17 cellular contexts compared by ENCODE assay signal in the genomic region with DNA sequence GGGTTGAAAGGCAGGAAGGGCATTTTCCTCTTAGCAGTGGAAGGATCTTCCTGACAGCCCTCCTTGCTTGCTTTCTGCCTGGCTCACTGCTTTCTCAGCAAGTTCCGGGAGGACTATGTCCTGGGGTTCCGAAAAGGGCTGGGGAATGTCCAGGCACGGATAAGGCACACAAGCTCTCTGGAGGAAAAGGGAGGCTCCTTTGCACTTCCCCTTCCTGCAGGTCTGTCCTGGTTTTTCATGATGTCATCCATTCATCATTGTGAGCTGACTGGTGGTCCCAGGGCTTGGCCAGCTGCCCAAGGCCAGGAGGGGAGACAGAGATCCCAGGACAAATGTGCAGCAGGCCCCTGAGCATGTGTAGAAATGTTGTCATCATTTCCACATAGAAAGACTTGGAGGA. TPM values are rescaled to one million over a fixed set of nuclear protein-coding genes. Genes with fewer than 3 reads are reported as not detected.
"Had no signal": no experiment of that assay in that cellular context is flagged by ENCODE, and none has a peak within 500 bp of the region (broad histone marks: within the 10 kb centered on the region; RNA-seq: fewer than 3 reads in every experiment).

No MANE protein-coding gene starts in this region.

- H3K27me3 ChIP-seq: esophagus squamous epithelium, hepatocyte, tibial artery, upper lobe of left lung, uterus had no signal

- H3K4me2 ChIP-seq: hepatocyte had no signal

- H3K4me1 ChIP-seq: esophagus squamous epithelium, tibial artery, uterus had no signal

- H3K36me3 ChIP-seq: esophagus squamous epithelium, tibial artery, upper lobe of left lung, uterus had no signal

- H3K9me3 ChIP-seq: esophagus squamous epithelium, tibial artery, upper lobe of left lung, uterus had no signal

- ATAC-seq: effector memory CD8-positive, alpha-beta T cell; foreskin keratinocyte; left colon; naive thymus-derived CD4-positive, alpha-beta T cell; stimulated activated memory B cell treated with anti-CD40 and anti-IgM and Interleukin-4, amounts not matched to agents 10 μg/mL and 1 μg/mL and 100 μg/mL, for 72 hours had no signal

- DNase-seq: effector memory CD8-positive, alpha-beta T cell; esophagus squamous epithelium; foreskin keratinocyte; kidney; left colon; naive thymus-derived CD4-positive, alpha-beta T cell; nephron progenitor cell; posterior cingulate gyrus; stimulated activated CD4-positive, alpha-beta T cell treated with anti-CD3 and anti-CD28 coated beads, Interleukin-1b, Interleukin-23, amount 100 ng/mL, for 48 hours; stimulated activated CD4-positive, alpha-beta T cell treated with anti-CD3 and anti-CD28 coated beads, Interleukin-4, amount 100 ng/mL, for 24 hours; tibial artery; upper lobe of left lung; uterus had no signal

- H3K4me3 ChIP-seq: esophagus squamous epithelium, hepatocyte, lung, tibial artery, upper lobe of left lung, uterus had no signal

- H2AFZ ChIP-seq: hepatocyte had no signal

- H3K27ac ChIP-seq: esophagus squamous epithelium, foreskin keratinocyte, hepatocyte, tibial artery, upper lobe of left lung, uterus had no signal

RNA-seq across cellular contexts. Expression of gene GARIN1A, which starts 43.0 kb away (rescaled TPM):
- total RNA-seq: epithelial cell of proximal tubule had no signal
- polyA plus RNA-seq: naive thymus-derived CD4-positive, alpha-beta T cell had no signal
